22 cellular contexts compared by ENCODE assay signal in the genomic region with DNA sequence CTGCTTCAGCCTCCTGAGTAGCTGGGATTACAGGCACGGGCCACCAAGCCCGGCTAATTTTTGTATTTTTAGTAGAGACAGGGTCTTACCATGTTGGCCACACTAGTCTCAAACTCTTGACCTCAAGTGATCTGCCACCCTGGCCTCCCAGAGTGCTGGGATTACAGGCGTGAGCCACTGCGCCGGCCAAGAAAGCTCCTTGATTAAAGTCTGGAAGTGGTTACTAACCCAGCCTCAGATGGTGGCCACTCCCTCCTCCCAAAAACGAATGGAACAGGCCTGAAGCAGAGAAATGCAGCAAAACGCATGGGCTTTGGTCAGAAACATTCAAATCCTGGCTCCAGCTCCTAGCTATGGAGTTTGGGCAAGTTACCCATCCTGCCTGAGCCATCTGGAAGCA. TPM values are rescaled to one million over a fixed set of nuclear protein-coding genes. Genes with fewer than 3 reads are reported as not detected.
A peak's percentile ranks its signal among the peaks of the same experiment; 100 is the strongest.
DNase-seq lines count a peak whose midpoint lies in the region; ATAC-seq lines count a peak whose summit lies in the region.
"Had no signal": no experiment of that assay in that cellular context is flagged by ENCODE, and none has a peak within 500 bp of the region (broad histone marks: within the 10 kb centered on the region; RNA-seq: fewer than 3 reads in every experiment).

No MANE protein-coding gene starts in this region.

- H3K4me2 ChIP-seq in mesenchymal stem cell (ENCODE audit: low read length, poor library complexity, severe bottlenecking) = no peak overlapping the region

- no peak overlapping the region for H3K23ac ChIP-seq in mesenchymal stem cell (ENCODE audit: low read length in 2 of 2)

- no peaks in the 10 kb centered on the region for H3K9me3 ChIP-seq in adipocyte (ENCODE audit: control insufficient read depth, low read length)
- H3K9me3 ChIP-seq in mesenchymal stem cell (ENCODE audit: control insufficient read depth, low read length) = no peaks in the 10 kb centered on the region
- H3K9me3 ChIP-seq: ascending aorta, heart left ventricle, neutrophil, prostate gland, tibial artery had no signal

- no peak overlapping the region for H2BK5ac ChIP-seq in mesenchymal stem cell (ENCODE audit: low read depth, low read length, poor library complexity, severe bottlenecking)

- no peak overlapping the region for H2BK15ac ChIP-seq in mesenchymal stem cell (ENCODE audit: low read depth, poor library complexity, severe bottlenecking)

- H3K14ac ChIP-seq in mesenchymal stem cell (ENCODE audit: low read length in 2 of 2) = no peak overlapping the region

- H3K4ac ChIP-seq in mesenchymal stem cell (ENCODE audit: low read depth in 1 of 2, low read length in 2 of 2) = no peak overlapping the region

- H3K27ac ChIP-seq in mesenchymal stem cell (ENCODE audit: low read length, poor library complexity, severe bottlenecking) = no peak overlapping the region
- H3K27ac ChIP-seq: ascending aorta, heart left ventricle, neutrophil, prostate gland, tibial artery, VCaP had no signal

- ATAC-seq in HG02798 (IDR thresholded peaks at IDR 0.05; ENCODE audit: poor library complexity, unreplicated experiment) = no peak
- ATAC-seq: heart left ventricle; stimulated activated naive CD8-positive, alpha-beta T cell treated with anti-CD3 and anti-CD28 coated beads, Interleukin-15, amount 100 ng/mL, for 72 hours had no signal

- no peak overlapping the region for H2AK5ac ChIP-seq in mesenchymal stem cell (ENCODE audit: low read length, severe bottlenecking)

- no peak overlapping the region for H2BK12ac ChIP-seq in mesenchymal stem cell (ENCODE audit: low read length in 2 of 2)

- no peak overlapping the region for H4K91ac ChIP-seq in mesenchymal stem cell (ENCODE audit: low read length)

- DNase-seq in EH (ENCODE audit: low read depth) (peak; percentile 25), adipocyte (ENCODE audit: low read depth) (peak; percentile 34), mesenchymal stem cell (no peak), glomerular visceral epithelial cell (ENCODE audit: extremely low spot score) (no peak), NCI-H2171 (lab: John Stamatoyannopoulos, UW) (no peak)
- DNase-seq: activated CD4-positive, alpha-beta T cell treated with anti-CD3 and anti-CD28 coated beads, Interleukin-2, amount 50 U/mL, for 1 hour; CD4-positive, alpha-beta T cell; central memory CD4-positive, alpha-beta T cell; dermis blood vessel endothelial cell; heart left ventricle; mammary epithelial cell; NCI-H1105; NCI-H2029 treated with DMSO at 0.1 percent for 48 hours; NCI-H446; OCI-M1; stimulated activated naive CD8-positive, alpha-beta T cell treated with anti-CD3 and anti-CD28 coated beads, Interleukin-15, amount 100 ng/mL, for 72 hours; tibial artery had no signal

- no peak overlapping the region for H2BK120ac ChIP-seq in mesenchymal stem cell (ENCODE audit: low read depth, low read length)

- H3K9ac ChIP-seq in adipocyte (ENCODE audit: low read length) (peak overlapping the region; percentile 30), mesenchymal stem cell (ENCODE audit: low read length) (peak overlapping the region; percentile 31)

- 73% methylated on average over 7 of the region's 7 CpGs for WGBS in mesenchymal stem cell

- no peak overlapping the region for H3K18ac ChIP-seq in mesenchymal stem cell (ENCODE audit: low read depth in 1 of 2, low read length in 2 of 2)

- H3K4me1 ChIP-seq in adipocyte (ENCODE audit: control insufficient read depth, insufficient read depth, low read length) (peaks cover 3% of the 10 kb centered on the region), mesenchymal stem cell (ENCODE audit: control insufficient read depth, insufficient read depth, low read depth, low read length) (peaks cover 3% of the 10 kb centered on the region)
- H3K4me1 ChIP-seq: ascending aorta, heart left ventricle, prostate gland, tibial artery had no signal

- H3K4me3 ChIP-seq in adipocyte (ENCODE audit: low read length) = no peak overlapping the region
- H3K4me3 ChIP-seq in mesenchymal stem cell (ENCODE audit: insufficient read depth in 1 of 2, low read depth in 1 of 2, low read length in 2 of 2) = no peak overlapping the region
- H3K4me3 ChIP-seq: ascending aorta, heart left ventricle, prostate gland, tibial artery had no signal

- no peak overlapping the region for H4K8ac ChIP-seq in mesenchymal stem cell (ENCODE audit: low read length)

- no peaks in the 10 kb centered on the region for H3K27me3 ChIP-seq in adipocyte (replicated peaks; ENCODE audit: control insufficient read depth, insufficient read depth, low read length)
- H3K27me3 ChIP-seq in mesenchymal stem cell (ENCODE audit: control insufficient read depth in 1 of 2, insufficient read depth in 1 of 2, low read length in 2 of 2) = no peaks in the 10 kb centered on the region
- H3K27me3 ChIP-seq: ascending aorta, heart left ventricle, neutrophil, tibial artery had no signal

- no peak overlapping the region for H2AFZ ChIP-seq in mesenchymal stem cell (ENCODE audit: low read depth, low read length)

- H3K36me3 ChIP-seq in adipocyte (ENCODE audit: control insufficient read depth, insufficient read depth, low read length, severe bottlenecking) (peaks cover 33% of the 10 kb centered on the region), mesenchymal stem cell (ENCODE audit: control insufficient read depth in 1 of 2, insufficient read depth in 2 of 2, low read depth in 1 of 2, low read length in 2 of 2) (peaks cover 52 to 73% of the 10 kb centered on the region in 2 experiments)
- H3K36me3 ChIP-seq: neutrophil had no signal

- peaks cover 14% of the 10 kb centered on the region for H3K79me1 ChIP-seq in mesenchymal stem cell (replicated peaks; ENCODE audit: low read length, poor library complexity, severe bottlenecking)

RNA-seq across cellular contexts. Expression of gene FKBP10, which starts 11.3 kb away (rescaled TPM):
- 641 TPM for polyA plus RNA-seq in mesenchymal stem cell (2013, experiment 1 of 2)
- polyA plus RNA-seq in mesenchymal stem cell (2013, experiment 2 of 2) = 626 TPM

RNA-seq across cellular contexts. Expression of gene NT5C3B, which starts 11.9 kb away (rescaled TPM):
- 50.3 TPM for polyA plus RNA-seq in mesenchymal stem cell (2013, experiment 1 of 2)
- polyA plus RNA-seq in mesenchymal stem cell (2013, experiment 2 of 2) = 50.3 TPM

RNA-seq across cellular contexts. Expression of gene P3H4, which starts 12.3 kb away (rescaled TPM):
- polyA plus RNA-seq in mesenchymal stem cell (2013, experiment 1 of 2) = 63.6 TPM
- 62.2 TPM for polyA plus RNA-seq in mesenchymal stem cell (2013, experiment 2 of 2)

RNA-seq across cellular contexts. Expression of gene KLHL10, which starts 13.5 kb away (rescaled TPM):
- polyA plus RNA-seq in mesenchymal stem cell (2013, experiment 1 of 2) = not detected
- polyA plus RNA-seq in mesenchymal stem cell (2013, experiment 2 of 2) = 0.03 TPM

RNA-seq across cellular contexts. Expression of gene JUP, which starts 37.6 kb away (rescaled TPM):
- polyA plus RNA-seq in mesenchymal stem cell (2013, experiment 1 of 2) = 146 TPM
- 140 TPM for polyA plus RNA-seq in mesenchymal stem cell (2013, experiment 2 of 2)

Comparison
In these comparisons a context has a peak if more than half of its experiments do, and no peak if none do; other contexts are left out.
1. DNase-seq: peak in EH (single experiment) and adipocyte (single experiment); none in mesenchymal stem cell (single experiment), glomerular visceral epithelial cell (single experiment) and NCI-H2171 (single experiment).